10 cellular contexts compared by ENCODE assay signal in genomic region chr5:179610109-179610902, GRCh38. TPM values are rescaled to one million over a fixed set of nuclear protein-coding genes. Genes with fewer than 3 reads are reported as not detected.
DNase-seq lines count a peak whose midpoint lies in the region; ATAC-seq, FAIRE-seq and TF ChIP-seq lines count a peak whose summit lies in the region.
"Had no signal": no experiment of that assay in that cellular context is flagged by ENCODE, and none has a peak within 500 bp of the region (broad histone marks: within the 10 kb centered on the region; RNA-seq: fewer than 3 reads in every experiment).

No MANE protein-coding gene starts in this region.

- H3K4me3 ChIP-seq in esophagus (ENCODE audit: low read depth in 1 of 2, low read length in 2 of 2) = no peak overlapping the region

- no peaks in the 10 kb centered on the region for H3K9me3 ChIP-seq in esophagus (ENCODE audit: control insufficient read depth in 2 of 2, insufficient read depth in 1 of 2, low read depth in 1 of 2, low read length in 1 of 2)

- H3K27ac ChIP-seq in esophagus (ENCODE audit: low read depth in 2 of 2, low read length in 1 of 2) = peak overlapping the region; percentile 30 to 34
- H3K27ac ChIP-seq: brain microvascular endothelial cell had no signal

- H3K27me3 ChIP-seq in esophagus (ENCODE audit: control insufficient read depth in 1 of 2, insufficient read depth in 2 of 2, low read length in 2 of 2) = no peaks in the 10 kb centered on the region
- H3K27me3 ChIP-seq: brain microvascular endothelial cell had no signal

- no peak for FAIRE-seq in GM12891 (lab: Jason Lieb, UNC)

- H3K36me3 ChIP-seq in esophagus (ENCODE audit: control insufficient read depth in 2 of 2, insufficient read depth in 2 of 2, low read length in 1 of 2) = peaks cover 9 to 55% of the 10 kb centered on the region in 2 donors

- 52 to 63% methylated on average over 23 of the region's 23 CpGs for WGBS in esophagus, 2 donors

- H3K4me1 ChIP-seq in esophagus (ENCODE audit: control insufficient read depth in 2 of 2, insufficient read depth in 2 of 2, low read length in 1 of 2) = peaks cover 0 to 24% of the 10 kb centered on the region in 2 donors

- ATAC-seq in sciatic nerve = peak; percentile 39

- DNase-seq in GM12891 (ENCODE audit: insufficient read length, low spot score) = no peak
- peak; percentile 45 for DNase-seq in OCI-M2 (lab: John Stamatoyannopoulos, UW; ENCODE audit: unreplicated experiment)
- DNase-seq in sciatic nerve (ENCODE audit: low spot score) = peak; percentile 42
- DNase-seq in stimulated activated CD4-positive, alpha-beta T cell treated with anti-CD3 and anti-CD28 coated beads, Interleukin-4, amount 100 ng/mL, for 1 hour = no peak
- DNase-seq in NCI-H774 (lab: John Stamatoyannopoulos, UW) = no peak
- DNase-seq in erythroblast (lab: John Stamatoyannopoulos, UW) = no peak
- DNase-seq: brain microvascular endothelial cell, GF-D8, NCI-H1092 treated with DMSO at 0.1 percent for 48 hours had no signal

- intact Hi-C loops in sciatic nerve (cut with DNase I) = no loop called here

- TF ChIP-seq POLR2A in GM12891 (IDR thresholded peaks at IDR 0.05; ENCODE audit: low read depth, low read length) = no peak; the same call in 1 of the 2 replicates
- no peak for TF ChIP-seq POLR2A in erythroblast (IDR thresholded peaks at IDR 0.05; ENCODE audit: low read length)

TF ChIP-seq in GM12891, 5 proteins besides CTCF, POLR2A, EP300 and RAD21:
- TF ChIP-seq TAF1 (IDR thresholded peaks at IDR 0.05; ENCODE audit: low read depth, low read length) (no peak), POLR2AphosphoS5 (IDR thresholded peaks at IDR 0.05; ENCODE audit: low read depth, low read length) (peak; percentile 72), POU2F2 (IDR thresholded peaks at IDR 0.05; ENCODE audit: low read depth, low read length) (no peak)
TF ChIP-seq in GM12891: peak in this region for 1.

RNA-seq across cellular contexts. Expression of gene HNRNPH1, which starts 13.2 kb away (rescaled TPM):
- polyA plus RNA-seq in GM12891 (2012; ENCODE audit: low read depth, missing spikeins) = 386 TPM
- 100 to 1,000 TPM; 156 to 247 TPM for polyA plus RNA-seq in esophagus
- total RNA-seq in sciatic nerve = 673 TPM

RNA-seq across cellular contexts. Expression of gene RUFY1, which starts 60.0 kb away (rescaled TPM):
- 16.9 TPM for polyA plus RNA-seq in GM12891 (2012; ENCODE audit: low read depth, missing spikeins)
- 10 to 100 TPM; 30.1 to 31.9 TPM for polyA plus RNA-seq in esophagus
- 52.1 TPM for total RNA-seq in sciatic nerve

Comparison
In these comparisons a context has a peak if more than half of its experiments do, and no peak if none do; other contexts are left out.
1. DNase-seq: peak in OCI-M2 (single experiment) and sciatic nerve (single experiment); none in GM12891 (single experiment), stimulated activated CD4-positive, alpha-beta T cell treated with anti-CD3 and anti-CD28 coated beads, Interleukin-4, amount 100 ng/mL, for 1 hour (single experiment), NCI-H774 (single experiment) and erythroblast (0 of 2).